1 cellular context compared by ENCODE assay signal in the genomic region with DNA sequence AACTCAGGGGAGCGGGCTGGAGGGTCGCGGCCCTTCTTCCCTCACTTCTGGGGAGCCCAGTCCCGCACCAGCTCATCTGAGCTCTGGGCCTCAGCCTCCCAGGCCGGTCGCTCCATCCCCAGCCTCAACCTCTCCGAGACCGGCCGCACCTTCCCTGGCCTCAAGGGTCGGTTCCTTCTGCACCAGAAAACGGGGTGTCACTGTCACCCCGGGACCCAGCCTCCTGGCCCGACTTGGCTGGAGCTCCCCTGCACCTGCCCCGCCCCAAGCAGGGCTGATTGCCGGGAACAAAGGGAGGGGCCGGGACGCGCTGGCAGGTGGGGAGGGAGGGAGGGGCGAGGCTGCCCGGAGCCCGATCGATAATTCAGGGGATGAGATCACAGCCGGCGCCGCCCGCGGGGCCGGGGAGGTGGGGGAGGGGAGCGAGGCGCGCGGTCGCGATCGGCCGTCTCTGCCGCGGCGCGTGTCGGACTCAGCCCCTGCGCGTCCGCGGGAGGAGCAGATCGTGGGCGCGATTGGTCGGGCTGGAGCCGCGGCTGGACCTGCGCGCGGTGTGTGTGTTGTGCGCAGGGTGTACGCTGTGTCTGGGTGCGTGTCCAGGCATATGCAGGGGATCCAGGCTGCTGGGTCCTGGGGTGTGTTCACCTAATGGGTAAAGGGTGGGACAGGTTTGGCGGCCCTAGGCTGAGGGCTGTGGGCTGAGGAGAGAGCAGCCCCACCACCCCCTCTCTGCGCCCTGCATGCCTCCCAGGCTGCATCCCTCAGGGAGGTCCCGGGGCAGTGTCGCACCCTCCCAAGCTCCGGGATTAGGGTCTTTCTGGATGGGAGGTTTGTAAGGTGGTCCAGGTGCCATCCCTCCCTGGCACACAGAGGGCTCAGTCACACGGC.
TF ChIP-seq lines count a peak whose summit lies in the region.

No MANE protein-coding gene starts in this region.

TF ChIP-seq in SK-N-SH, 30 proteins besides CTCF, POLR2A, EP300 and RAD21 (continued from another document):
- TF ChIP-seq, protein P1, sequence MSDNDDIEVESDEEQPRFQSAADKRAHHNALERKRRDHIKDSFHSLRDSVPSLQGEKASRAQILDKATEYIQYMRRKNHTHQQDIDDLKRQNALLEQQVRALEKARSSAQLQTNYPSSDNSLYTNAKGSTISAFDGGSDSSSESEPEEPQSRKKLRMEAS (IDR thresholded peaks at IDR 0.05; ENCODE audit: low read depth), result no peak
- TF ChIP-seq, protein P2, sequence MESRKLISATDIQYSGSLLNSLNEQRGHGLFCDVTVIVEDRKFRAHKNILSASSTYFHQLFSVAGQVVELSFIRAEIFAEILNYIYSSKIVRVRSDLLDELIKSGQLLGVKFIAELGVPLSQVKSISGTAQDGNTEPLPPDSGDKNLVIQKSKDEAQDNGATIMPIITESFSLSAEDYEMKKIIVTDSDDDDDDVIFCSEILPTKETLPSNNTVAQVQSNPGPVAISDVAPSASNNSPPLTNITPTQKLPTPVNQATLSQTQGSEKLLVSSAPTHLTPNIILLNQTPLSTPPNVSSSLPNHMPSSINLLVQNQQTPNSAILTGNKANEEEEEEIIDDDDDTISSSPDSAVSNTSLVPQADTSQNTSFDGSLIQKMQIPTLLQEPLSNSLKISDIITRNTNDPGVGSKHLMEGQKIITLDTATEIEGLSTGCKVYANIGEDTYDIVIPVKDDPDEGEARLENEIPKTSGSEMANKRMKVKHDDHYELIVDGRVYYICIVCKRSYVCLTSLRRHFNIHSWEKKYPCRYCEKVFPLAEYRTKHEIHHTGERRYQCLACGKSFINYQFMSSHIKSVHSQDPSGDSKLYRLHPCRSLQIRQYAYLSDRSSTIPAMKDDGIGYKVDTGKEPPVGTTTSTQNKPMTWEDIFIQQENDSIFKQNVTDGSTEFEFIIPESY (IDR thresholded peaks at IDR 0.05; ENCODE audit: borderline replicate concordance, low read depth), result no peak
- TF ChIP-seq MXI1 (IDR thresholded peaks at IDR 0.05; ENCODE audit: low read depth, low read length) (no peak), RFX5 (IDR thresholded peaks at IDR 0.05; ENCODE audit: low read length) (no peak), TEAD4 (IDR thresholded peaks at IDR 0.05; ENCODE audit: borderline replicate concordance, insufficient read depth) (no peak), TCF12 (IDR thresholded peaks at IDR 0.05) (no peak), NRF1 (IDR thresholded peaks at IDR 0.05; ENCODE audit: low read depth, low read length) (no peak), MEF2A (IDR thresholded peaks at IDR 0.05; ENCODE audit: borderline replicate concordance, low read depth) (no peak), JUND (IDR thresholded peaks at IDR 0.05) (no peak)
- TF ChIP-seq, protein P3, sequence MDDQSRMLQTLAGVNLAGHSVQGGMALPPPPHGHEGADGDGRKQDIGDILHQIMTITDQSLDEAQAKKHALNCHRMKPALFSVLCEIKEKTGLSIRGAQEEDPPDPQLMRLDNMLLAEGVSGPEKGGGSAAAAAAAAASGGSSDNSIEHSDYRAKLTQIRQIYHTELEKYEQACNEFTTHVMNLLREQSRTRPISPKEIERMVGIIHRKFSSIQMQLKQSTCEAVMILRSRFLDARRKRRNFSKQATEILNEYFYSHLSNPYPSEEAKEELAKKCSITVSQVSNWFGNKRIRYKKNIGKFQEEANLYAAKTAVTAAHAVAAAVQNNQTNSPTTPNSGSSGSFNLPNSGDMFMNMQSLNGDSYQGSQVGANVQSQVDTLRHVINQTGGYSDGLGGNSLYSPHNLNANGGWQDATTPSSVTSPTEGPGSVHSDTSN (IDR thresholded peaks at IDR 0.05), result no peak
